ENCODE assay signal across 30 cellular contexts in genomic region chrX:101918746-101919145, GRCh38.
"Had no signal": no experiment of that assay in that cellular context is flagged by ENCODE, and none has a peak within 500 bp of the region (broad histone marks: within the 10 kb centered on the region; RNA-seq: fewer than 3 reads in every experiment).

No MANE protein-coding gene starts in this region.

- H3K27ac Mint-ChIP-seq: naive thymus-derived CD4-positive, alpha-beta T cell; natural killer cell; nephron; neural progenitor cell; progenitor cell of endocrine pancreas; stimulated activated naive B cell treated with anti-CD40 and anti-IgM and Interleukin-4, amounts not matched to agents 10 μg/mL and 1 μg/mL and 100 μg/mL, for 72 hours; stimulated activated naive CD8-positive, alpha-beta T cell treated with anti-CD3 and anti-CD28 coated beads, Interleukin-15, Interleukin-2, amounts not matched to agents 100 ng/mL and 50 ng/mL, for 24 hours had no signal

- H3K27me3 ChIP-seq: neural progenitor cell, ovary, right lobe of liver, sigmoid colon, spleen, stomach, thyroid gland, tibial nerve, upper lobe of left lung, vagina had no signal

- H3K4me1 Mint-ChIP-seq: natural killer cell; nephron; neural progenitor cell; stimulated activated naive B cell treated with anti-CD40 and anti-IgM and Interleukin-4, amounts not matched to agents 10 μg/mL and 1 μg/mL and 100 μg/mL, for 72 hours had no signal

- H3K9me3 ChIP-seq: right lobe of liver, sigmoid colon, thoracic aorta, thyroid gland, vagina had no signal

- DNase-seq: naive thymus-derived CD4-positive, alpha-beta T cell; natural killer cell; occipital lobe; ovary; posterior cingulate gyrus; psoas muscle; right cardiac atrium; right lobe of liver; sigmoid colon; spleen; stimulated activated CD4-positive, alpha-beta T cell treated with anti-CD3 and anti-CD28 coated beads, Interleukin-12 subunit alpha, Interleukin-12 subunit beta, amount 100 ng/mL, for 4 hours; stimulated activated CD4-positive, alpha-beta T cell treated with anti-CD3 and anti-CD28 coated beads, Interleukin-1b, Interleukin-23, amount 100 ng/mL, for 48 hours; stimulated activated CD4-positive, alpha-beta T cell treated with anti-CD3 and anti-CD28 coated beads, Interleukin-4, amount 100 ng/mL, for 1 hour; stimulated activated CD4-positive, alpha-beta T cell treated with anti-CD3 and anti-CD28 coated beads, Interleukin-4, amount 100 ng/mL, for 4 hours; stimulated activated CD8-positive, alpha-beta memory T cell treated with anti-CD3 and anti-CD28 coated beads, Interleukin-4, amount 100 ng/mL, for 48 hours; stimulated activated naive B cell treated with anti-CD40 and anti-IgM and Interleukin-4, amounts not matched to agents 10 μg/mL and 1 μg/mL and 100 μg/mL, for 72 hours; stimulated activated naive CD4-positive, alpha-beta T cell treated with Interleukin-2 at 50 U/mL for 16 hours; stomach; thyroid gland; trophoblast cell; upper lobe of left lung had no signal

- H3K9ac ChIP-seq: neural progenitor cell, parathyroid adenoma had no signal

- H3K27me3 Mint-ChIP-seq: naive thymus-derived CD4-positive, alpha-beta T cell; progenitor cell of endocrine pancreas; stimulated activated naive B cell treated with anti-CD40 and anti-IgM and Interleukin-4, amounts not matched to agents 10 μg/mL and 1 μg/mL and 100 μg/mL, for 72 hours; stimulated activated naive CD8-positive, alpha-beta T cell treated with anti-CD3 and anti-CD28 coated beads, Interleukin-15, Interleukin-2, amounts not matched to agents 100 ng/mL and 50 ng/mL, for 24 hours had no signal

- ATAC-seq: naive thymus-derived CD4-positive, alpha-beta T cell; natural killer cell; psoas muscle; right cardiac atrium; right lobe of liver; stimulated activated naive B cell treated with anti-CD40 and anti-IgM and Interleukin-4, amounts not matched to agents 10 μg/mL and 1 μg/mL and 100 μg/mL, for 72 hours had no signal

- H3K4me1 ChIP-seq: neural progenitor cell, parathyroid adenoma, psoas muscle, right lobe of liver, sigmoid colon, spleen, stomach, thyroid gland, tibial nerve, upper lobe of left lung, vagina had no signal

- H3K4me3 Mint-ChIP-seq: naive thymus-derived CD4-positive, alpha-beta T cell; natural killer cell; nephron; neural progenitor cell; stimulated activated naive B cell treated with anti-CD40 and anti-IgM and Interleukin-4, amounts not matched to agents 10 μg/mL and 1 μg/mL and 100 μg/mL, for 72 hours; stimulated activated naive CD8-positive, alpha-beta T cell treated with anti-CD3 and anti-CD28 coated beads, Interleukin-15, Interleukin-2, amounts not matched to agents 100 ng/mL and 50 ng/mL, for 24 hours had no signal

- H3K9me3 Mint-ChIP-seq: natural killer cell had no signal

- H3K36me3 Mint-ChIP-seq: natural killer cell, neural progenitor cell had no signal

- H3K4me3 ChIP-seq: neural progenitor cell, ovary, psoas muscle, right lobe of liver, sigmoid colon, smooth muscle cell, spleen, stomach, thoracic aorta, thyroid gland, tibial nerve, upper lobe of left lung, vagina had no signal

- H3K36me3 ChIP-seq: neural progenitor cell, ovary, right lobe of liver, sigmoid colon, spleen, stomach, thoracic aorta, thyroid gland, tibial nerve, upper lobe of left lung, vagina had no signal

- H3K27ac ChIP-seq: neural progenitor cell, ovary, parathyroid adenoma, psoas muscle, right lobe of liver, sigmoid colon, spleen, stomach, thoracic aorta, thyroid gland, tibial nerve, upper lobe of left lung, vagina had no signal
